In genomic region chrX:30607155-30607554, GRCh38 we compare ENCODE assay signal across 19 cellular contexts. TPM values are rescaled to one million over a fixed set of nuclear protein-coding genes. Genes with fewer than 3 reads are reported as not detected.
DNase-seq lines count a peak whose midpoint lies in the region; ATAC-seq, FAIRE-seq and TF ChIP-seq lines count a peak whose summit lies in the region.
"Had no signal": no experiment of that assay in that cellular context is flagged by ENCODE, and none has a peak within 500 bp of the region (broad histone marks: within the 10 kb centered on the region; RNA-seq: fewer than 3 reads in every experiment).

No MANE protein-coding gene starts in this region.

- H3K27me3 ChIP-seq in keratinocyte (ENCODE audit: control insufficient read depth, extremely low read depth, insufficient read depth, low read length): no peaks in the 10 kb centered on the region

- peaks cover 3% of the 10 kb centered on the region for H3K9me3 Mint-ChIP-seq in mesothelial cell of epicardium
- H3K9me3 Mint-ChIP-seq: CD8-positive, alpha-beta T cell had no signal

- FAIRE-seq in keratinocyte (lab: Jason Lieb, UNC): no peak
- FAIRE-seq: GM12892, GM19239, H1 had no signal

- CTCF ChIA-PET in RWPE1 (lab: Yijun Ruan, JAX): interaction anchor here (0.6 kb wide), 2 partner anchors 11 to 98 kb away, joined by 3 read pairs; no protein-coding TSS in a partner anchor

- no peak overlapping the region for H3K4me3 ChIP-seq in keratinocyte (ENCODE audit: control insufficient read depth in 2 of 3, extremely low read depth in 1 of 3, insufficient read depth in 2 of 3, low read depth in 1 of 3, low read length in 3 of 3)
- H3K4me3 ChIP-seq: HAP-1 had no signal

- no peak overlapping the region for H3K27ac ChIP-seq in RWPE1
- peak overlapping the region; percentile 26 for H3K27ac ChIP-seq in epithelial cell of prostate
- H3K27ac ChIP-seq in keratinocyte (ENCODE audit: control insufficient read depth, insufficient read depth, low read length): peak overlapping the region; percentile 54

- peaks cover 2% of the 10 kb centered on the region for H3K4me1 ChIP-seq in keratinocyte (ENCODE audit: control insufficient read depth, extremely low read depth, insufficient read depth, low read length)
- H3K4me1 ChIP-seq: Caco-2 had no signal

- no peaks in the 10 kb centered on the region for H3K36me3 ChIP-seq in keratinocyte (ENCODE audit: control insufficient read depth in 2 of 2, extremely low read depth in 1 of 2, insufficient read depth in 2 of 2, low read length in 2 of 2)
- H3K36me3 ChIP-seq: HAP-1 had no signal

- no peak overlapping the region for H3K4me3 Mint-ChIP-seq in mesothelial cell of epicardium
- H3K4me3 Mint-ChIP-seq: CD14-positive monocyte; CD8-positive, alpha-beta T cell had no signal

- no peaks in the 10 kb centered on the region for H3K36me3 Mint-ChIP-seq in mesothelial cell of epicardium
- H3K36me3 Mint-ChIP-seq: CD14-positive monocyte; CD8-positive, alpha-beta T cell had no signal

- H3K9ac ChIP-seq in keratinocyte (ENCODE audit: control insufficient read depth, extremely low read depth, insufficient read depth, low read length): no peak overlapping the region

- DNase-seq in LHCN-M2 (ENCODE audit: low read depth) (peak; percentile 12), RWPE1 (ENCODE audit: low spot score) (peak; percentile 29), epithelial cell of prostate (ENCODE audit: low read depth, low spot score) (peak; percentile 49), keratinocyte (ENCODE audit: low read depth, low spot score) (no peak), mesothelial cell of epicardium (ENCODE audit: low spot score in 2 of 2, unreplicated experiment in 2 of 2) (no peak)
- DNase-seq in activated CD4-positive, alpha-beta T cell treated with anti-CD3 and anti-CD28 coated beads for 1 hour: no peak
- DNase-seq: Caco-2; CD8-positive, alpha-beta T cell; DND-41; GDM1 had no signal

- no peaks in the 10 kb centered on the region for H4K20me1 ChIP-seq in keratinocyte (ENCODE audit: control insufficient read depth, extremely low read depth, insufficient read depth, low read length)

- H3K9me3 ChIP-seq in keratinocyte (ENCODE audit: control insufficient read depth, low read depth, low read length): no peaks in the 10 kb centered on the region
- H3K9me3 ChIP-seq: Caco-2, HAP-1 had no signal

- H3K4me1 Mint-ChIP-seq in mesothelial cell of epicardium: peaks cover 17% of the 10 kb centered on the region

- POLR2A ChIA-PET in RWPE1 (lab: Yijun Ruan, JAX; ENCODE audit: low non-redundant PET): no interaction called here

- H2AFZ ChIP-seq in keratinocyte (ENCODE audit: control insufficient read depth, low read length): no peak overlapping the region

- no peaks in the 10 kb centered on the region for H3K27me3 Mint-ChIP-seq in mesothelial cell of epicardium (ENCODE audit: low read depth)

- no peaks in the 10 kb centered on the region for H3K9me1 ChIP-seq in keratinocyte (ENCODE audit: control insufficient read depth, extremely low read depth, insufficient read depth, low read length)

- no peak for ATAC-seq in GM21825 (IDR thresholded peaks at IDR 0.05; ENCODE audit: unreplicated experiment)
- ATAC-seq: CD8-positive, alpha-beta T cell had no signal

- H3K79me2 ChIP-seq in keratinocyte (ENCODE audit: control insufficient read depth, insufficient read depth, low read length): no peaks in the 10 kb centered on the region

- TF ChIP-seq CTCF in RWPE1 (conservative IDR thresholded peaks at IDR 0.05; ENCODE audit: low read depth) (no peak), keratinocyte (optimal IDR thresholded peaks at IDR 0.05 in 1 of 3, IDR thresholded peaks at IDR 0.05 in 1 of 3, conservative IDR thresholded peaks at IDR 0.05 in 1 of 3; ENCODE audit: extremely low read depth in 1 of 3, insufficient read depth in 2 of 3, low read length in 3 of 3) (no peak), mesothelial cell of epicardium (IDR thresholded peaks at IDR 0.05; ENCODE audit: unreplicated experiment) (no peak)

- no peak overlapping the region for H3K27ac Mint-ChIP-seq in mesothelial cell of epicardium
- H3K27ac Mint-ChIP-seq: CD14-positive monocyte; CD8-positive, alpha-beta T cell had no signal

- H3K4me2 ChIP-seq in keratinocyte (ENCODE audit: control insufficient read depth, extremely low read depth, insufficient read depth, low read depth, low read length): peak overlapping the region; percentile 22

- dilution Hi-C loops in keratinocyte (cut with MboI; ENCODE audit: extremely low pct_ligation_motif_present, low sequenced_read_pairs): no loop called here

RNA-seq across cellular contexts. Expression of gene TASL, which starts 29.6 kb away (rescaled TPM):
- not detected in 2 replicates for total RNA-seq in LHCN-M2 (2014; rRNA removed)
- polyA plus RNA-seq in LHCN-M2 (2012): not detected
- not detected in 3 replicates for polyA plus RNA-seq in keratinocyte
- not detected for polyA plus RNA-seq in keratinocyte (2011; ENCODE audit: low read depth)
- polyA plus RNA-seq in keratinocyte (2011; cell fraction: cytosol; rRNA removed): not detected in 2 replicates
- polyA plus RNA-seq in keratinocyte (2011; cell fraction: nucleus; rRNA removed): not detected in 2 replicates
- not detected in 2 replicates for polyA plus RNA-seq in keratinocyte (2012; ENCODE audit: low replicate concordance)
- not detected in 3 replicates for polyA minus RNA-seq in keratinocyte
- polyA minus RNA-seq in keratinocyte (2011; cell fraction: cytosol; rRNA and poly(A)+ RNA removed): not detected
- polyA minus RNA-seq in keratinocyte (2011; cell fraction: nucleus; rRNA and poly(A)+ RNA removed): not detected in 2 replicates
- not detected in 3 replicates for total RNA-seq in mesothelial cell of epicardium
- total RNA-seq: A673, Caco-2, H1, HT1080 had no signal
- polyA plus RNA-seq: BJ, H1 had no signal

RNA-seq across cellular contexts. Expression of gene GK, which starts 46.1 kb away (rescaled TPM):
- total RNA-seq in LHCN-M2 (2014; rRNA removed) (1.6 and 2.5 TPM in 2 replicates), mesothelial cell of epicardium (7.5 to 8.2 TPM (median 8.0 TPM) in 3 replicates)
- polyA plus RNA-seq in LHCN-M2 (2012): 1.4 TPM
- polyA plus RNA-seq in keratinocyte: 1.0 to 2.0 TPM (median 1.4 TPM) in 3 replicates
- 3.2 TPM for polyA plus RNA-seq in keratinocyte (2011; ENCODE audit: low read depth)
- polyA plus RNA-seq in keratinocyte (2011; cell fraction: cytosol; rRNA removed): 0.83 and 1.5 TPM in 2 replicates
- 1.0 and 2.1 TPM in 2 replicates for polyA plus RNA-seq in keratinocyte (2011; cell fraction: nucleus; rRNA removed)
- polyA plus RNA-seq in keratinocyte (2012; ENCODE audit: low replicate concordance): 1.6 and 5.2 TPM in 2 replicates
- polyA minus RNA-seq in keratinocyte: 0.49 to 1.8 TPM (median 1.2 TPM) in 3 replicates
- polyA minus RNA-seq in keratinocyte (2011; cell fraction: cytosol; rRNA and poly(A)+ RNA removed): 3.6 TPM
- 2.0 and 2.7 TPM in 2 replicates for polyA minus RNA-seq in keratinocyte (2011; cell fraction: nucleus; rRNA and poly(A)+ RNA removed)

Comparison
In these comparisons a context has a peak if more than half of its experiments do, and no peak if none do; other contexts are left out.
1. DNase-seq: peak in LHCN-M2 (single experiment), RWPE1 (single experiment) and epithelial cell of prostate (single experiment); none in keratinocyte (single experiment), activated CD4-positive, alpha-beta T cell treated with anti-CD3 and anti-CD28 coated beads for 1 hour (single experiment) and mesothelial cell of epicardium (0 of 2).